8 cellular contexts compared by ENCODE assay signal in the genomic region with DNA sequence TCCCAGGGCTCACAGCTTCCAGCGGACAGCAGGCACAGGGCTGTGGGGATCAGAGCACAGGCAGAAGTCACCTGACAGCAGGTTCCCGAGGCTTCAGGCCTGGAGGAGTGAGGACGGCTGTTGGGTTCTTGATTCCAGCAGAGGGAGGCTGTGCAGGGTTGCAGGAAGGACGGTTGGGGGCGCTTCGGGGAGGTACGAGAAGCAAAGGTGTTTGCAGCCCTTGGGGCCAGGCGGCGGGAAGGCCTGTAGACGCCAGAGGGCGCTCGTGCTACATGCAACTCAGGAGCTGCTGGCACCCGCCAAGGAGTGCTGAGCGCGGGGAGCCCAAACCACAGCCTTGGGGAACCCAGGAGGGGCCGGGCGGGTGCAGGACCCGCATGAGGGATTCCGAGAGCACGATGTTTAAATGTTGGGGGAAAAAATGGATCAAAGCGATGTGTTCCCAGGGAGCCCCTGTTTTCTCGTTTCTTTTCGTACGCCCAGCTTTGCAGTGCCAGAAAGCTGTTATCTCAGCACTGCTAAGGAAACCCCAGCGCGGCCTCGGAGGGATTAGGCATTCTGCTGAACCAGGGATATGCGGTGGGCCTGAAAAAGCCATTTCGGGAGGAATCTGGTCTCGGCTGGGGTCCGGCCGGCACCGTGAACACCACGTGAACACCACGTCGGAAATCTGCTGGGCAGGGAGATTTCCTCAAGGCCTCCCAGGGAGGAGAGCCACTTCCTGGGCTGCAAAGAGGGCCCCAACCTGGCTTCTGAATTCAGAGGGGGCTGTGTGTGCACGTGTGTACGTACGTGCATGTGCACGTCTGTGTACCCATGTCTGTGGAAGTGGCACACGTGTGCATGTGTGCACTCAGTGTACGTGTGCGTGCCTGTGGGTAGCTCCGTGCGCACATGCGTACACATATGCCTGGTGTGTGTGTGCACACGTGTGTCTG.
DNase-seq lines count a peak whose midpoint lies in the region; ATAC-seq and TF ChIP-seq lines count a peak whose summit lies in the region.

No MANE protein-coding gene starts in this region.

- H3K27me3 Mint-ChIP-seq in natural killer cell treated with Interleukin-12 subunit alpha and Interleukin-12 subunit beta and Interleukin-15 and Interleukin-18, amount 100 ng/mL, for 72 hours = peaks cover 6 to 11% of the 10 kb centered on the region in 2 donors
- H3K27me3 Mint-ChIP-seq in stimulated activated memory B cell treated with anti-CD40 and anti-IgM and Interleukin-4, amounts not matched to agents 10 μg/mL and 1 μg/mL and 100 μg/mL, for 72 hours = no peaks in the 10 kb centered on the region

- H3K4me1 Mint-ChIP-seq in natural killer cell treated with Interleukin-12 subunit alpha and Interleukin-12 subunit beta and Interleukin-15 and Interleukin-18, amount 100 ng/mL, for 72 hours (ENCODE audit: low read depth in 2 of 2) = peaks cover 14 to 15% of the 10 kb centered on the region in 2 donors
- peaks cover 34% of the 10 kb centered on the region for H3K4me1 Mint-ChIP-seq in stimulated activated memory B cell treated with anti-CD40 and anti-IgM and Interleukin-4, amounts not matched to agents 10 μg/mL and 1 μg/mL and 100 μg/mL, for 72 hours

- DNase-seq in COLO829 (ENCODE audit: low spot score) = peak; percentile 51
- peak; percentile 69 for DNase-seq in LNCaP clone FGC (ENCODE audit: low read depth)
- peak; percentile 88 for DNase-seq in RPMI8226
- DNase-seq in activated T-helper 1 cell treated with anti-CD3 and anti-CD28 coated beads, Interleukin-2, amount 50 U/mL, for 16 hours (ENCODE audit: low read depth in 1 of 2, low spot score in 1 of 2) = peak; percentile 82 to 91
- peak; percentile 92 for DNase-seq in fibroblast of pulmonary artery (ENCODE audit: low read depth)
- peak; percentile 90 for DNase-seq in natural killer cell treated with Interleukin-12 subunit alpha and Interleukin-12 subunit beta and Interleukin-15 and Interleukin-18, amount 100 ng/mL, for 72 hours (ENCODE audit: low spot score)

- ATAC-seq in GM21529 (IDR thresholded peaks at IDR 0.05; ENCODE audit: unreplicated experiment) = peak; percentile 73
- peak; percentile 83 to 87 for ATAC-seq in natural killer cell treated with Interleukin-12 subunit alpha and Interleukin-12 subunit beta and Interleukin-15 and Interleukin-18, amount 100 ng/mL, for 72 hours
- ATAC-seq in stimulated activated memory B cell treated with anti-CD40 and anti-IgM and Interleukin-4, amounts not matched to agents 10 μg/mL and 1 μg/mL and 100 μg/mL, for 72 hours = peak; percentile 87

- no peaks in the 10 kb centered on the region for H3K36me3 Mint-ChIP-seq in natural killer cell treated with Interleukin-12 subunit alpha and Interleukin-12 subunit beta and Interleukin-15 and Interleukin-18, amount 100 ng/mL, for 72 hours
- no peaks in the 10 kb centered on the region for H3K36me3 Mint-ChIP-seq in stimulated activated memory B cell treated with anti-CD40 and anti-IgM and Interleukin-4, amounts not matched to agents 10 μg/mL and 1 μg/mL and 100 μg/mL, for 72 hours

- H3K9me3 Mint-ChIP-seq in natural killer cell treated with Interleukin-12 subunit alpha and Interleukin-12 subunit beta and Interleukin-15 and Interleukin-18, amount 100 ng/mL, for 72 hours = no peaks in the 10 kb centered on the region
- no peaks in the 10 kb centered on the region for H3K9me3 Mint-ChIP-seq in stimulated activated memory B cell treated with anti-CD40 and anti-IgM and Interleukin-4, amounts not matched to agents 10 μg/mL and 1 μg/mL and 100 μg/mL, for 72 hours

- H3K4me3 ChIP-seq in LNCaP clone FGC (ENCODE audit: low read depth, low read length) (no peak overlapping the region), fibroblast of pulmonary artery (replicated peaks; ENCODE audit: low read depth, low read length) (peak overlapping the region; percentile 17)

- H3K27ac Mint-ChIP-seq in natural killer cell treated with Interleukin-12 subunit alpha and Interleukin-12 subunit beta and Interleukin-15 and Interleukin-18, amount 100 ng/mL, for 72 hours = no peak overlapping the region
- peak overlapping the region; percentile 19 for H3K27ac Mint-ChIP-seq in stimulated activated memory B cell treated with anti-CD40 and anti-IgM and Interleukin-4, amounts not matched to agents 10 μg/mL and 1 μg/mL and 100 μg/mL, for 72 hours

- TF ChIP-seq CTCF in LNCaP clone FGC (IDR thresholded peaks at IDR 0.05; ENCODE audit: control insufficient read depth, extremely low read depth, insufficient read depth) (peak; percentile 99), fibroblast of pulmonary artery (IDR thresholded peaks at IDR 0.05; ENCODE audit: low read length, missing control alignments) (peak; percentile 95)

- H3K4me3 Mint-ChIP-seq in natural killer cell treated with Interleukin-12 subunit alpha and Interleukin-12 subunit beta and Interleukin-15 and Interleukin-18, amount 100 ng/mL, for 72 hours = peak overlapping the region; percentile 80
- peak overlapping the region; percentile 79 for H3K4me3 Mint-ChIP-seq in stimulated activated memory B cell treated with anti-CD40 and anti-IgM and Interleukin-4, amounts not matched to agents 10 μg/mL and 1 μg/mL and 100 μg/mL, for 72 hours
